In genomic region chr1:114219247-114219872, GRCh38 we compare ENCODE assay signal across 11 cellular contexts.
DNase-seq lines count a peak whose midpoint lies in the region; ATAC-seq and TF ChIP-seq lines count a peak whose summit lies in the region.
"Had no signal": no experiment of that assay in that cellular context is flagged by ENCODE, and none has a peak within 500 bp of the region (broad histone marks: within the 10 kb centered on the region; RNA-seq: fewer than 3 reads in every experiment).

No MANE protein-coding gene starts in this region.

- CTCF ChIA-PET in GM10248 (lab: Yijun Ruan, JAX) = interaction anchor here (0.8 to 1.0 kb wide), 2 partner anchors 9 to 12 kb away, joined by 3 read pairs; no protein-coding TSS in a partner anchor

- H3K27ac ChIP-seq in coronary artery (no peak overlapping the region), neural cell (ENCODE audit: low read length) (no peak overlapping the region)
- H3K27ac ChIP-seq: RWPE1 had no signal

- no peak overlapping the region for H3K27ac Mint-ChIP-seq in activated CD4-positive, alpha-beta T cell treated with anti-CD3 and anti-CD28 coated beads, Interleukin-2, amount 10 ng/mL, durations not matched to agents 24 days and 14 days

- POLR2A ChIA-PET in GM10248 (lab: Yijun Ruan, JAX) = no interaction called here

- no peak overlapping the region for H2AFZ ChIP-seq in neural cell (ENCODE audit: low read depth, low read length)

- H3K9me3 ChIP-seq in neural cell (ENCODE audit: low read length) = no peaks in the 10 kb centered on the region

- H3K79me2 ChIP-seq in neural cell (replicated peaks; ENCODE audit: insufficient read depth, low read length) = no peaks in the 10 kb centered on the region

- no peak overlapping the region for H3K4me2 ChIP-seq in neural cell (ENCODE audit: low read length)

- intact Hi-C loops in activated CD4-positive, alpha-beta T cell treated with anti-CD3 and anti-CD28 coated beads, Interleukin-2, amount 10 ng/mL, durations not matched to agents 24 days and 14 days (cut with micrococcal nuclease) = no loop called here

- ATAC-seq in HG03039 (IDR thresholded peaks at IDR 0.05; ENCODE audit: unreplicated experiment) (no peak), GM21528 (IDR thresholded peaks at IDR 0.05; ENCODE audit: low FRiP score, unreplicated experiment) (no peak)

- H4K20me1 ChIP-seq in neural cell (ENCODE audit: insufficient read depth) = no peaks in the 10 kb centered on the region

- peak; percentile 35 for DNase-seq in Ammon's horn (ENCODE audit: low spot score)
- no peak for DNase-seq in coronary artery (ENCODE audit: low spot score)
- no peak for DNase-seq in GM10248 (ENCODE audit: extremely low spot score)
- no peak for DNase-seq in activated CD4-positive, alpha-beta T cell treated with anti-CD3 and anti-CD28 coated beads, Interleukin-2, amount 10 ng/mL, durations not matched to agents 24 days and 14 days
- DNase-seq: cortex of kidney; stimulated activated CD4-positive, alpha-beta T cell treated with anti-CD3 and anti-CD28 coated beads, Interleukin-1b, Interleukin-23, amount 100 ng/mL, for 48 hours had no signal

- peak; percentile 56 for TF ChIP-seq RAD21 in neural cell (conservative IDR thresholded peaks at IDR 0.05)

- no peak overlapping the region for H3K9ac ChIP-seq in neural cell (ENCODE audit: low read length)

- H3K27me3 ChIP-seq in neural cell (ENCODE audit: insufficient read depth, low read depth, low read length) = no peaks in the 10 kb centered on the region

- H3K9me3 Mint-ChIP-seq in activated CD4-positive, alpha-beta T cell treated with anti-CD3 and anti-CD28 coated beads, Interleukin-2, amount 10 ng/mL, durations not matched to agents 24 days and 14 days = no peaks in the 10 kb centered on the region

- peaks cover 2% of the 10 kb centered on the region for H3K4me1 Mint-ChIP-seq in activated CD4-positive, alpha-beta T cell treated with anti-CD3 and anti-CD28 coated beads, Interleukin-2, amount 10 ng/mL, durations not matched to agents 24 days and 14 days

- TF ChIP-seq CTCF in LNCAP (IDR thresholded peaks at IDR 0.05) (0 out of 2 replicates have a peak, but pooled peaks have one; percentile 9), coronary artery (IDR thresholded peaks at IDR 0.05) (no peak), neural cell (IDR thresholded peaks at IDR 0.05; ENCODE audit: poor library complexity, severe bottlenecking) (peak; percentile 38), GM10248 (IDR thresholded peaks at IDR 0.05; ENCODE audit: control extremely low read depth, extremely low read depth, low read depth, missing control alignments) (no peak)

- no peak overlapping the region for H3K4me3 Mint-ChIP-seq in activated CD4-positive, alpha-beta T cell treated with anti-CD3 and anti-CD28 coated beads, Interleukin-2, amount 10 ng/mL, durations not matched to agents 24 days and 14 days

- no peaks in the 10 kb centered on the region for H3K36me3 Mint-ChIP-seq in activated CD4-positive, alpha-beta T cell treated with anti-CD3 and anti-CD28 coated beads, Interleukin-2, amount 10 ng/mL, durations not matched to agents 24 days and 14 days (ENCODE audit: low read depth)

- no peaks in the 10 kb centered on the region for H3K9me2 ChIP-seq in neural cell (ENCODE audit: insufficient read depth, low read length)

- H3K27me3 Mint-ChIP-seq in activated CD4-positive, alpha-beta T cell treated with anti-CD3 and anti-CD28 coated beads, Interleukin-2, amount 10 ng/mL, durations not matched to agents 24 days and 14 days = no peaks in the 10 kb centered on the region

- TF ChIP-seq EP300 in neural cell (conservative IDR thresholded peaks at IDR 0.05; ENCODE audit: poor library complexity, severe bottlenecking) = no peak

- H3F3A ChIP-seq in neural cell (ENCODE audit: insufficient read depth, low read length, poor library complexity, severe bottlenecking) = no peaks in the 10 kb centered on the region

- no peaks in the 10 kb centered on the region for H3K36me3 ChIP-seq in neural cell (ENCODE audit: insufficient read depth, low read length)

- peak overlapping the region; percentile 53 for H3K4me3 ChIP-seq in coronary artery
- no peak overlapping the region for H3K4me3 ChIP-seq in neural cell (ENCODE audit: low read length)

TF ChIP-seq in neural cell, 6 proteins besides CTCF, POLR2A, EP300 and RAD21:
- TF ChIP-seq SMC3 (conservative IDR thresholded peaks at IDR 0.05; ENCODE audit: poor library complexity) (peak; percentile 40), EZH2 (IDR thresholded peaks at IDR 0.05; ENCODE audit: borderline replicate concordance, insufficient read depth, low read length, poor library complexity, severe bottlenecking) (no peak)

Comparison
In these comparisons a context has a peak if more than half of its experiments do, and no peak if none do; other contexts are left out.
1. CTCF ChIP-seq: peak in LNCAP (single experiment) and neural cell (single experiment); none in coronary artery (single experiment) and GM10248 (single experiment).